1 cellular context compared by ENCODE assay signal in the genomic region with DNA sequence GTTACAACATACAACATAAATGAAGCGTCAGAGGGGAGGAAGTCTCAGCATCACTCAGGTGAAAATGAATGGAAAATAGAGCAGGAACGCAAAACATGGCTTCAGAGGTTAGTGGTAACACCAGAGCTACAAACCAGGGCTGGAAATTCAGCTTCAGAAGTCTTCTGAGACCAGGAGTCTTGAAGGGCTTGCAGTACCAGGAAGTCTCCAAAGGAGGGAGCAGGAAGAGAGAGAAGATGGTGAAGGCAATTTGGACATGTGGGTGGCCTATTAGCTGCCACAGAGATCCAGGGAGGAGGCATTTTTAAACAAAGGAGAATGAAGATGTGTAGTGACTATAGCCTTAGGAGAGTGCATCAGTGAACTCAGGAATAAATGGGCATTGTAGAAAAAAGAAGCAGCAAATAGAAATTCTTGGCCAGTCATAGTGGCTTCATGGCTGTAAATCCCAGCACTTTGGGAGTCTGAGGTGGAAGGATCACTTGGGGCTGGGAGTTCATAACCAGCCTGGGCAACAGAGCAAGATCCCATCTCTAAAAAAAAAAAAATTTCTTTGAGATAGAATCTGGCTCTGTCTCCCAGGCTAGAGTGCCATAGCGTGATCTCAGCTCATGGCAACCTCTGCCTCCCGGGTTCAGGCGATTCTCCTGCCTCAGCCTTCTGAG.
TF ChIP-seq lines count a peak whose summit lies in the region.

No MANE protein-coding gene starts in this region.

TF ChIP-seq in WTC11, 78 proteins besides CTCF, POLR2A, EP300 and RAD21 (continued from another document):
- TF ChIP-seq E2F1 (CRISPR knock-in tag; IDR thresholded peaks at IDR 0.05), result no peak
